9 cellular contexts compared by ENCODE assay signal in genomic region chr20:17431621-17432364, GRCh38.
DNase-seq lines count a peak whose midpoint lies in the region; ATAC-seq and TF ChIP-seq lines count a peak whose summit lies in the region.
"Had no signal": no experiment of that assay in that cellular context is flagged by ENCODE, and none has a peak within 500 bp of the region (broad histone marks: within the 10 kb centered on the region; RNA-seq: fewer than 3 reads in every experiment).

No MANE protein-coding gene starts in this region.

- no peak overlapping the region for H3K27ac ChIP-seq in neutrophil
- no peak overlapping the region for H3K27ac ChIP-seq in upper lobe of right lung
- H3K27ac ChIP-seq: SJSA1 had no signal

- H3K4me3 ChIP-seq in neutrophil (ENCODE audit: low read depth in 1 of 2, low read length in 1 of 2) (no peak overlapping the region), upper lobe of right lung (no peak overlapping the region)
- H3K4me3 ChIP-seq: SJSA1 had no signal

- H3K4me3 Mint-ChIP-seq in Calu3 (ENCODE audit: low read depth, unreplicated experiment), result no peak overlapping the region

- TF ChIP-seq CTCF in Calu3 (IDR thresholded peaks at IDR 0.05; ENCODE audit: unreplicated experiment) (peak; percentile 51), neutrophil (IDR thresholded peaks at IDR 0.05) (peak; percentile 76), upper lobe of right lung (IDR thresholded peaks at IDR 0.05) (peak; percentile 88)

- no peaks in the 10 kb centered on the region for H3K9me3 Mint-ChIP-seq in Calu3 (ENCODE audit: low read depth, unreplicated experiment)

- H3K36me3 ChIP-seq in neutrophil (no peaks in the 10 kb centered on the region), upper lobe of right lung (no peaks in the 10 kb centered on the region)
- H3K36me3 ChIP-seq: SJSA1 had no signal

- no peaks in the 10 kb centered on the region for H3K36me3 Mint-ChIP-seq in Calu3 (ENCODE audit: insufficient read depth, unreplicated experiment)

- peaks cover 13% of the 10 kb centered on the region for H3K27me3 ChIP-seq in neutrophil
- H3K27me3 ChIP-seq in upper lobe of right lung, result no peaks in the 10 kb centered on the region

- peak; percentile 24 for DNase-seq in Calu3
- DNase-seq in NCI-H69 (lab: John Stamatoyannopoulos, UW), result peak; percentile 87
- DNase-seq in activated T-cell treated with anti-CD3 and anti-CD28 coated beads for 24 hours (ENCODE audit: low read depth), result peak; percentile 26
- peak; percentile 68 for DNase-seq in fibroblast of peridontal ligament (ENCODE audit: extremely low read depth)
- DNase-seq in upper lobe of right lung, result peak; percentile 73

- H3K27me3 Mint-ChIP-seq in Calu3 (ENCODE audit: unreplicated experiment), result peaks cover 21% of the 10 kb centered on the region

- H3K4me1 Mint-ChIP-seq in Calu3 (ENCODE audit: low read depth, unreplicated experiment), result no peaks in the 10 kb centered on the region

- intact Hi-C loops in Calu3 (cut with micrococcal nuclease; ENCODE audit: unreplicated experiment), result loop anchor here (2.0 kb wide), 1 partner anchor 629 kb away; no protein-coding TSS in a partner anchor
- intact Hi-C loops in upper lobe of right lung (cut with DNase I), result loop anchor here (10.0 kb wide), 1 partner anchor 627 kb away; no protein-coding TSS in a partner anchor

- H3K4me1 ChIP-seq in neutrophil (ENCODE audit: control insufficient read depth in 1 of 2, insufficient read depth in 1 of 2, low read depth in 1 of 2, low read length in 1 of 2) (no peaks in the 10 kb centered on the region), upper lobe of right lung (no peaks in the 10 kb centered on the region)
- H3K4me1 ChIP-seq: SJSA1 had no signal

- CTCF ChIA-PET in Calu3 (lab: Charles Lee), result interaction anchor here (1.0 kb wide), 1 partner anchor 628 kb away, joined by 5 read pairs; no protein-coding TSS in a partner anchor

- H3K27ac Mint-ChIP-seq in Calu3 (ENCODE audit: unreplicated experiment), result no peak overlapping the region

- H3K9me3 ChIP-seq in neutrophil, result no peaks in the 10 kb centered on the region
- H3K9me3 ChIP-seq in upper lobe of right lung, result no peaks in the 10 kb centered on the region
- H3K9me3 ChIP-seq: SJSA1 had no signal

- peak; percentile 54 for ATAC-seq in HG02938 (IDR thresholded peaks at IDR 0.05; ENCODE audit: unreplicated experiment)
- ATAC-seq in upper lobe of right lung, result peak; percentile 72
- no peak for ATAC-seq in GM21529 (IDR thresholded peaks at IDR 0.05; ENCODE audit: unreplicated experiment)

- BruUV-seq in Calu3 (replicated peaks; lab: Mats Ljungman, UMichigan), result no TSS peak

Comparison
In these comparisons a context has a peak if more than half of its experiments do, and no peak if none do; other contexts are left out.
1. DNase-seq: peak in every context shown above with its lines; median percentile 87 in NCI-H69; 73 in upper lobe of right lung; 68 in fibroblast of peridontal ligament; 26 in activated T-cell treated with anti-CD3 and anti-CD28 coated beads for 24 hours; 24 in Calu3.